1 cellular context compared by ENCODE assay signal in genomic region chr5:1594336-1595106, GRCh38.
TF ChIP-seq lines count a peak whose summit lies in the region.

No MANE protein-coding gene starts in this region.

TF ChIP-seq in HepG2, 621 proteins besides CTCF, POLR2A, EP300 and RAD21 (continued from another document and continues in another):
- TF ChIP-seq ZBTB34 (CRISPR knock-in tag; IDR thresholded peaks at IDR 0.05) (no peak), ETS1 (CRISPR knock-in tag; IDR thresholded peaks at IDR 0.05) (no peak), ZNF672 (CRISPR knock-in tag; IDR thresholded peaks at IDR 0.05) (no peak), RFXANK (CRISPR knock-in tag; IDR thresholded peaks at IDR 0.05) (no peak), ZNF383 (CRISPR knock-in tag; IDR thresholded peaks at IDR 0.05; ENCODE audit: borderline replicate concordance) (peak; percentile 78; the same call in 1 of the 2 replicates), ZKSCAN5 (CRISPR knock-in tag; IDR thresholded peaks at IDR 0.05) (no peak), ISX (CRISPR knock-in tag; conservative IDR thresholded peaks at IDR 0.05) (no peak), PLSCR1 (CRISPR knock-in tag; IDR thresholded peaks at IDR 0.05; ENCODE audit: borderline replicate concordance) (no peak), TARDBP (CRISPR knock-in tag; IDR thresholded peaks at IDR 0.05) (0 out of 2 replicates have a peak, but pooled peaks have one; percentile 8), KAT8 (CRISPR knock-in tag; IDR thresholded peaks at IDR 0.05) (peak; percentile 79), ZNF20 (CRISPR knock-in tag; IDR thresholded peaks at IDR 0.05) (no peak), CENPX (CRISPR knock-in tag; IDR thresholded peaks at IDR 0.05) (no peak), ZNF562 (CRISPR knock-in tag; IDR thresholded peaks at IDR 0.05; ENCODE audit: borderline replicate concordance) (no peak), MTF2 (CRISPR knock-in tag; IDR thresholded peaks at IDR 0.05; ENCODE audit: borderline replicate concordance) (no peak), NR1H2 (CRISPR knock-in tag; IDR thresholded peaks at IDR 0.05; ENCODE audit: borderline replicate concordance, low read depth) (no peak), ARID5B (CRISPR knock-in tag; IDR thresholded peaks at IDR 0.05) (peak; percentile 60), ZNF367 (CRISPR knock-in tag; IDR thresholded peaks at IDR 0.05; ENCODE audit: borderline replicate concordance) (0 out of 2 replicates have a peak, but pooled peaks have one; percentile 64), HMGXB3 (CRISPR knock-in tag; IDR thresholded peaks at IDR 0.05; ENCODE audit: borderline replicate concordance) (no peak), MTF1 (CRISPR knock-in tag; IDR thresholded peaks at IDR 0.05) (no peak), KAT7 (CRISPR knock-in tag; IDR thresholded peaks at IDR 0.05; ENCODE audit: borderline replicate concordance) (0 out of 2 replicates have a peak, but pooled peaks have one; percentile 76), ZBTB7B (CRISPR knock-in tag; IDR thresholded peaks at IDR 0.05) (peak; percentile 92; the same call in 1 of the 2 replicates), ZNF251 (CRISPR knock-in tag; IDR thresholded peaks at IDR 0.05) (no peak), CENPT (CRISPR knock-in tag; IDR thresholded peaks at IDR 0.05; ENCODE audit: low read depth) (no peak), CAMTA2 (CRISPR knock-in tag; IDR thresholded peaks at IDR 0.05; ENCODE audit: borderline replicate concordance) (no peak), HOXA7 (CRISPR knock-in tag; IDR thresholded peaks at IDR 0.05) (no peak), SP4 (CRISPR knock-in tag; IDR thresholded peaks at IDR 0.05) (peak; percentile 70), SAFB2 (CRISPR knock-in tag; IDR thresholded peaks at IDR 0.05; ENCODE audit: borderline replicate concordance, low read depth) (peak; percentile 38; the same call in 1 of the 2 replicates), JUNB (CRISPR knock-in tag; IDR thresholded peaks at IDR 0.05; ENCODE audit: borderline replicate concordance) (no peak), RBAK (CRISPR knock-in tag; IDR thresholded peaks at IDR 0.05) (no peak), KLF12 (CRISPR knock-in tag; IDR thresholded peaks at IDR 0.05; ENCODE audit: borderline replicate concordance) (no peak; the same call in 1 of the 2 replicates), MED13 (CRISPR knock-in tag; IDR thresholded peaks at IDR 0.05) (no peak), ZMYM2 (CRISPR knock-in tag; IDR thresholded peaks at IDR 0.05) (0 out of 2 replicates have a peak, but pooled peaks have one; percentile 44), KDM1A (CRISPR knock-in tag; IDR thresholded peaks at IDR 0.05) (no peak), ERF (CRISPR knock-in tag; IDR thresholded peaks at IDR 0.05) (no peak; the same call in 1 of the 2 replicates), ZNF468 (CRISPR knock-in tag; IDR thresholded peaks at IDR 0.05) (no peak), ZNF839 (CRISPR knock-in tag; IDR thresholded peaks at IDR 0.05; ENCODE audit: borderline replicate concordance) (no peak), ZFP1 (CRISPR knock-in tag; IDR thresholded peaks at IDR 0.05) (0 out of 2 replicates have a peak, but pooled peaks have one; percentile 43)
- TF ChIP-seq, protein P1, sequence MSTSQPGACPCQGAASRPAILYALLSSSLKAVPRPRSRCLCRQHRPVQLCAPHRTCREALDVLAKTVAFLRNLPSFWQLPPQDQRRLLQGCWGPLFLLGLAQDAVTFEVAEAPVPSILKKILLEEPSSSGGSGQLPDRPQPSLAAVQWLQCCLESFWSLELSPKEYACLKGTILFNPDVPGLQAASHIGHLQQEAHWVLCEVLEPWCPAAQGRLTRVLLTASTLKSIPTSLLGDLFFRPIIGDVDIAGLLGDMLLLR (CRISPR knock-in tag; IDR thresholded peaks at IDR 0.05) = no peak
- TF ChIP-seq, protein P2, sequence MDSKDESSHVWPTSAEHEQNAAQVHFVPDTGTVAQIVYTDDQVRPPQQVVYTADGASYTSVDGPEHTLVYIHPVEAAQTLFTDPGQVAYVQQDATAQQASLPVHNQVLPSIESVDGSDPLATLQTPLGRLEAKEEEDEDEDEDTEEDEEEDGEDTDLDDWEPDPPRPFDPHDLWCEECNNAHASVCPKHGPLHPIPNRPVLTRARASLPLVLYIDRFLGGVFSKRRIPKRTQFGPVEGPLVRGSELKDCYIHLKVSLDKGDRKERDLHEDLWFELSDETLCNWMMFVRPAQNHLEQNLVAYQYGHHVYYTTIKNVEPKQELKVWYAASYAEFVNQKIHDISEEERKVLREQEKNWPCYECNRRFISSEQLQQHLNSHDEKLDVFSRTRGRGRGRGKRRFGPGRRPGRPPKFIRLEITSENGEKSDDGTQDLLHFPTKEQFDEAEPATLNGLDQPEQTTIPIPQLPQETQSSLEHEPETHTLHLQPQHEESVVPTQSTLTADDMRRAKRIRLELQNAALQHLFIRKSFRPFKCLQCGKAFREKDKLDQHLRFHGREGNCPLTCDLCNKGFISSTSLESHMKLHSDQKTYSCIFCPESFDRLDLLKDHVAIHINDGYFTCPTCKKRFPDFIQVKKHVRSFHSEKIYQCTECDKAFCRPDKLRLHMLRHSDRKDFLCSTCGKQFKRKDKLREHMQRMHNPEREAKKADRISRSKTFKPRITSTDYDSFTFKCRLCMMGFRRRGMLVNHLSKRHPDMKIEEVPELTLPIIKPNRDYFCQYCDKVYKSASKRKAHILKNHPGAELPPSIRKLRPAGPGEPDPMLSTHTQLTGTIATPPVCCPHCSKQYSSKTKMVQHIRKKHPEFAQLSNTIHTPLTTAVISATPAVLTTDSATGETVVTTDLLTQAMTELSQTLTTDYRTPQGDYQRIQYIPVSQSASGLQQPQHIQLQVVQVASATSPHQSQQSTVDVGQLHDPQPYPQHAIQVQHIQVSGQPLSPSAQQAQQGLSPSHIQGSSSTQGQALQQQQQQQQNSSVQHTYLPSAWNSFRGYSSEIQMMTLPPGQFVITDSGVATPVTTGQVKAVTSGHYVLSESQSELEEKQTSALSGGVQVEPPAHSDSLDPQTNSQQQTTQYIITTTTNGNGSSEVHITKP (CRISPR knock-in tag; IDR thresholded peaks at IDR 0.05; ENCODE audit: low read depth) = peak; percentile 84
- TF ChIP-seq, protein P3, sequence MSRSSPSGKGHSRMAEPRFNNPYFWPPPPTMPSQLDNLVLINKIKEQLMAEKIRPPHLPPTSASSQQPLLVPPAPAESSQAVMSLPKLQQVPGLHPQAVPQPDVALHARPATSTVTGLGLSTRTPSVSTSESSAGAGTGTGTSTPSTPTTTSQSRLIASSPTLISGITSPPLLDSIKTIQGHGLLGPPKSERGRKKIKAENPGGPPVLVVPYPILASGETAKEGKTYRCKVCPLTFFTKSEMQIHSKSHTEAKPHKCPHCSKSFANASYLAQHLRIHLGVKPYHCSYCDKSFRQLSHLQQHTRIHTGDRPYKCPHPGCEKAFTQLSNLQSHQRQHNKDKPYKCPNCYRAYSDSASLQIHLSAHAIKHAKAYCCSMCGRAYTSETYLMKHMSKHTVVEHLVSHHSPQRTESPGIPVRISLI (CRISPR knock-in tag; IDR thresholded peaks at IDR 0.05; ENCODE audit: borderline replicate concordance) = no peak
- TF ChIP-seq, protein P4, sequence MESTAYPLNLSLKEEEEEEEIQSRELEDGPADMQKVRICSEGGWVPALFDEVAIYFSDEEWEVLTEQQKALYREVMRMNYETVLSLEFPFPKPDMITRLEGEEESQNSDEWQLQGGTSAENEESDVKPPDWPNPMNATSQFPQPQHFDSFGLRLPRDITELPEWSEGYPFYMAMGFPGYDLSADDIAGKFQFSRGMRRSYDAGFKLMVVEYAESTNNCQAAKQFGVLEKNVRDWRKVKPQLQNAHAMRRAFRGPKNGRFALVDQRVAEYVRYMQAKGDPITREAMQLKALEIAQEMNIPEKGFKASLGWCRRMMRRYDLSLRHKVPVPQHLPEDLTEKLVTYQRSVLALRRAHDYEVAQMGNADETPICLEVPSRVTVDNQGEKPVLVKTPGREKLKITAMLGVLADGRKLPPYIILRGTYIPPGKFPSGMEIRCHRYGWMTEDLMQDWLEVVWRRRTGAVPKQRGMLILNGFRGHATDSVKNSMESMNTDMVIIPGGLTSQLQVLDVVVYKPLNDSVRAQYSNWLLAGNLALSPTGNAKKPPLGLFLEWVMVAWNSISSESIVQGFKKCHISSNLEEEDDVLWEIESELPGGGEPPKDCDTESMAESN (CRISPR knock-in tag; conservative IDR thresholded peaks at IDR 0.05) = peak; percentile 53; the same call in 1 of the 2 replicates
- TF ChIP-seq, protein P5, sequence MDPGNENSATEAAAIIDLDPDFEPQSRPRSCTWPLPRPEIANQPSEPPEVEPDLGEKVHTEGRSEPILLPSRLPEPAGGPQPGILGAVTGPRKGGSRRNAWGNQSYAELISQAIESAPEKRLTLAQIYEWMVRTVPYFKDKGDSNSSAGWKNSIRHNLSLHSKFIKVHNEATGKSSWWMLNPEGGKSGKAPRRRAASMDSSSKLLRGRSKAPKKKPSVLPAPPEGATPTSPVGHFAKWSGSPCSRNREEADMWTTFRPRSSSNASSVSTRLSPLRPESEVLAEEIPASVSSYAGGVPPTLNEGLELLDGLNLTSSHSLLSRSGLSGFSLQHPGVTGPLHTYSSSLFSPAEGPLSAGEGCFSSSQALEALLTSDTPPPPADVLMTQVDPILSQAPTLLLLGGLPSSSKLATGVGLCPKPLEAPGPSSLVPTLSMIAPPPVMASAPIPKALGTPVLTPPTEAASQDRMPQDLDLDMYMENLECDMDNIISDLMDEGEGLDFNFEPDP (CRISPR knock-in tag; conservative IDR thresholded peaks at IDR 0.05) = no peak
